29 cellular contexts compared by ENCODE assay signal in the genomic region with DNA sequence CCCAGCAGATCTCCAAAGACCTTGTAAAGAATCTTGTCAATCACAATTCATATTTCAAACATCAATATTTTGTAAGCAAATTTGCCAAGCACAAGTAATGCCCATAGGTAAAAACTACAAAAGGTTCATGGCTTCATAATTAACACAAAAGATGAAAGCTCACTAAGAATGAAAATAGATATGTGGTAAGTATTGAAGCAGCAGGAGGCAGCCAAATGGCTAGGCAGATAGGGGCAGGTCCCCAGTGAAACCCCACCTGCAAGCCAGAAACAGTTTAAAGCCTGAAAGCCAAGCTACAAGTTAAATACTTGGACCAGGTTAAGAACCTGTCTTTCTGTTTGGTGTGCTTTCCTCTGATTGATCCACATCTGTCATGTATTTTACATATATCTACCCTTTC.
"Had no signal": no experiment of that assay in that cellular context is flagged by ENCODE, and none has a peak within 500 bp of the region (broad histone marks: within the 10 kb centered on the region; RNA-seq: fewer than 3 reads in every experiment).

No MANE protein-coding gene starts in this region.

- H3K27ac ChIP-seq: coronary artery, dorsolateral prefrontal cortex, epithelial cell of prostate, esophagus muscularis mucosa, esophagus squamous epithelium, foreskin keratinocyte, gastrocnemius medialis, gastroesophageal sphincter, heart left ventricle, heart right ventricle, hepatocyte had no signal

- H3K9me3 ChIP-seq: esophagus muscularis mucosa, esophagus squamous epithelium, gastrocnemius medialis, gastroesophageal sphincter had no signal

- H3K4me2 ChIP-seq: hepatocyte had no signal

- H3K36me3 ChIP-seq: esophagus muscularis mucosa, esophagus squamous epithelium, gastrocnemius medialis, gastroesophageal sphincter, heart left ventricle, heart right ventricle had no signal

- H3K4me1 ChIP-seq: esophagus muscularis mucosa, esophagus squamous epithelium, foreskin keratinocyte, gastrocnemius medialis, gastroesophageal sphincter, heart left ventricle, heart right ventricle had no signal

- H3K27ac Mint-ChIP-seq: dendritic cell treated with granulocyte-macrophage colony-stimulating factor and Interleukin-4, amounts not matched to agents 40 ng/mL and 50 ng/mL, for 4 days; effector memory CD8-positive, alpha-beta T cell; endodermal cell had no signal

- H3K4me1 Mint-ChIP-seq: endodermal cell had no signal

- H3K27me3 Mint-ChIP-seq: dendritic cell treated with granulocyte-macrophage colony-stimulating factor and Interleukin-4, amounts not matched to agents 40 ng/mL and 50 ng/mL, for 4 days; effector memory CD8-positive, alpha-beta T cell had no signal

- FAIRE-seq: endometrium, endothelial cell of umbilical vein, frontal cortex had no signal

- H2AFZ ChIP-seq: hepatocyte had no signal

- DNase-seq: cortex of kidney; dermis blood vessel endothelial cell; dorsolateral prefrontal cortex; effector CD4-positive, alpha-beta T cell; effector CD8-positive, alpha-beta T cell; effector memory CD4-positive, alpha-beta T cell; effector memory CD8-positive, alpha-beta T cell; endodermal cell; erythroblast; esophagus squamous epithelium; foreskin fibroblast; foreskin keratinocyte; foreskin melanocyte; gastrocnemius medialis; glutamatergic neuron; head of caudate nucleus; heart left ventricle; heart right ventricle; hippocampal formation had no signal

- H3K4me3 ChIP-seq: coronary artery, dorsolateral prefrontal cortex, esophagus muscularis mucosa, esophagus squamous epithelium, gastrocnemius medialis, gastroesophageal sphincter, heart left ventricle, heart right ventricle, hepatocyte had no signal

- H3K79me2 ChIP-seq: hepatocyte had no signal

- H3K27me3 ChIP-seq: dorsolateral prefrontal cortex, esophagus muscularis mucosa, esophagus squamous epithelium, foreskin keratinocyte, gastrocnemius medialis, gastroesophageal sphincter, heart left ventricle, heart right ventricle, hepatocyte had no signal

- ATAC-seq: effector memory CD8-positive, alpha-beta T cell; esophagus mucosa; foreskin keratinocyte; gastrocnemius medialis; gastroesophageal sphincter; heart left ventricle; heart right ventricle had no signal

- H3K4me3 Mint-ChIP-seq: dendritic cell treated with granulocyte-macrophage colony-stimulating factor and Interleukin-4, amounts not matched to agents 40 ng/mL and 50 ng/mL, for 4 days; effector memory CD8-positive, alpha-beta T cell; endodermal cell had no signal
